Comparison of ENCODE assay signal across 14 cellular contexts in the genomic region with DNA sequence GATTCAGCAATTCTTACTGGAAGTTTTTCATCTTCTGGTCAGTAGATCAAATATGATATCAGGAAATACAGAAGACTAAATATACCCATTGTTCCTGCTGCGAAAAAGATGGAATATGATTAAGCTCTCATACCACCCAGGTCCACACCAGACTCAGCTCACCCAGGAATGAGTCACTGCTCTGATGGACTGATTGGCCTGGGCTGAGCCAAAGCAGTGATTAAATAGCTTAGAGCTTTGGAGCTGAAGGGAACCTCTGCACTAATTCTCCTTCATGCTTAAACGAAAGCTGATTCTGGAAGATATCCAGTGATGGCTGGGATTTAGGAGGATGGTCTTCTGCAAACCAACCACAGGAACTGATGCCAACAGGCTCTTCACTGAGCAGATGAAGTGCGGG.
DNase-seq lines count a peak whose midpoint lies in the region; ATAC-seq, FAIRE-seq and TF ChIP-seq lines count a peak whose summit lies in the region.
"Had no signal": no experiment of that assay in that cellular context is flagged by ENCODE, and none has a peak within 500 bp of the region (broad histone marks: within the 10 kb centered on the region; RNA-seq: fewer than 3 reads in every experiment).

No MANE protein-coding gene starts in this region.

- no peak overlapping the region for H3K27ac Mint-ChIP-seq in stimulated activated memory B cell treated with anti-CD40 and anti-IgM and Interleukin-4, amounts not matched to agents 10 μg/mL and 1 μg/mL and 100 μg/mL, for 72 hours
- H3K27ac Mint-ChIP-seq: stimulated activated naive CD8-positive, alpha-beta T cell treated with anti-CD3 and anti-CD28 coated beads, Interleukin-15, amount 100 ng/mL, for 72 hours had no signal

- H3K4me3 Mint-ChIP-seq in stimulated activated memory B cell treated with anti-CD40 and anti-IgM and Interleukin-4, amounts not matched to agents 10 μg/mL and 1 μg/mL and 100 μg/mL, for 72 hours: no peak overlapping the region
- H3K4me3 Mint-ChIP-seq: stimulated activated naive CD8-positive, alpha-beta T cell treated with anti-CD3 and anti-CD28 coated beads, Interleukin-15, amount 100 ng/mL, for 72 hours had no signal

- H3K9me3 Mint-ChIP-seq in stimulated activated memory B cell treated with anti-CD40 and anti-IgM and Interleukin-4, amounts not matched to agents 10 μg/mL and 1 μg/mL and 100 μg/mL, for 72 hours: no peaks in the 10 kb centered on the region
- H3K9me3 Mint-ChIP-seq: stimulated activated naive CD8-positive, alpha-beta T cell treated with anti-CD3 and anti-CD28 coated beads, Interleukin-15, amount 100 ng/mL, for 72 hours had no signal

- ATAC-seq in stimulated activated memory B cell treated with anti-CD40 and anti-IgM and Interleukin-4, amounts not matched to agents 10 μg/mL and 1 μg/mL and 100 μg/mL, for 72 hours: peak; percentile 39
- no peak for ATAC-seq in omental fat pad (ENCODE audit: low FRiP score)
- ATAC-seq: body of pancreas; gastroesophageal sphincter; stimulated activated naive CD8-positive, alpha-beta T cell treated with anti-CD3 and anti-CD28 coated beads, Interleukin-15, amount 100 ng/mL, for 72 hours had no signal

- DNase-seq in GM03348 (ENCODE audit: low spot score): peak; percentile 35
- peak; percentile 4 for DNase-seq in RCC 7860 (ENCODE audit: low spot score)
- peak; percentile 67 for DNase-seq in fibroblast of gingiva (ENCODE audit: low read depth)
- no peak for DNase-seq in activated gamma-delta T cell (lab: John Stamatoyannopoulos, UW)
- DNase-seq in omental fat pad (ENCODE audit: low spot score): no peak
- no peak for DNase-seq in T-helper 2 cell
- DNase-seq: activated T-cell treated with anti-CD3 and anti-CD28 coated beads for 4 hours; Karpas-422; RPMI8226; stimulated activated CD4-positive, alpha-beta T cell treated with anti-CD3 and anti-CD28 coated beads, Interleukin-2, amount 100 ng/mL, for 48 hours; stimulated activated naive CD8-positive, alpha-beta T cell treated with anti-CD3 and anti-CD28 coated beads, Interleukin-15, amount 100 ng/mL, for 72 hours had no signal

- no peaks in the 10 kb centered on the region for H3K36me3 Mint-ChIP-seq in stimulated activated memory B cell treated with anti-CD40 and anti-IgM and Interleukin-4, amounts not matched to agents 10 μg/mL and 1 μg/mL and 100 μg/mL, for 72 hours

- H3K27me3 Mint-ChIP-seq in stimulated activated memory B cell treated with anti-CD40 and anti-IgM and Interleukin-4, amounts not matched to agents 10 μg/mL and 1 μg/mL and 100 μg/mL, for 72 hours: no peaks in the 10 kb centered on the region
- H3K27me3 Mint-ChIP-seq: stimulated activated naive CD8-positive, alpha-beta T cell treated with anti-CD3 and anti-CD28 coated beads, Interleukin-15, amount 100 ng/mL, for 72 hours had no signal

- FAIRE-seq in RCC 7860 (lab: Jason Lieb, UNC): no peak

- no peaks in the 10 kb centered on the region for H3K4me1 Mint-ChIP-seq in stimulated activated memory B cell treated with anti-CD40 and anti-IgM and Interleukin-4, amounts not matched to agents 10 μg/mL and 1 μg/mL and 100 μg/mL, for 72 hours
- H3K4me1 Mint-ChIP-seq: stimulated activated naive CD8-positive, alpha-beta T cell treated with anti-CD3 and anti-CD28 coated beads, Interleukin-15, amount 100 ng/mL, for 72 hours had no signal

- TF ChIP-seq CTCF in omental fat pad (IDR thresholded peaks at IDR 0.05): no peak

Comparison
In these comparisons a context has a peak if more than half of its experiments do, and no peak if none do; other contexts are left out.
1. DNase-seq: peak in GM03348 (single experiment), RCC 7860 (single experiment) and fibroblast of gingiva (single experiment); none in activated gamma-delta T cell (single experiment), omental fat pad (single experiment) and T-helper 2 cell (0 of 5).